ENCODE assay signal across 7 cellular contexts in the genomic region with DNA sequence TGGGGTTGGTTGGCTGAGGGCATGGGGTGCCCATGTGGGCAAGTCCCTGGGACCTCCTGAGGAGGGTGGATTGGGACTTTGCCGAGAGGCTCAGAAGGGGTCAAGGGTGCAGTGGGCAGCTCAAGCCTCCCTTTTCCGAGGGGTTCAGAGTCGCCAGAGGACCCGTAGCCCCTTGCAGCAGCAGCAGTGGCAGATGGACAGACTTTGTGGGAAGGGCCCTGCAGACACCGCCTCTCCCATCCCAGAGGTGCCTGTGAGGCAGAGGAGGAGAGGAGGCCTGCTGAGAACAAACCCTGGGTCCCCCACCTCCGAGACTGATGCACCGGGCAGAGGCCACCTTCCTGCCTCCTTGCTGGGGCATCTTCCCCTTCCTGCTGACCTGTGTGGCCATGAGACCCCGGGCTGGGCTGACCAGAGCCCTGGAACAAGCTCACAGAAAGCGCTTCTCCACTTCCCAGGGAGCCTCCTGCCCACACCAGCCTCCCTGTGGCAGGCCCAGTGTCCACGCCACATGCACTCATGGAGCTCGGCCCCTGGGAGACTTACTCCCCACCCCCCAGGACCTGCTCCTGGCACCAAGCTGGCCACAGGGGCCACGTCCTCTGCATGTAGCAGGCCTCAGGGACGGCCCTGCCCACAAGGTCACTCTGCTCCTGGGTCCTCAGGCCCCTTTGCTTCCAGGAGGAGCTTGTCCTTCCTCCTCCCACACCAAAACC.
A peak's percentile ranks its signal among the peaks of the same experiment; 100 is the strongest.
DNase-seq lines count a peak whose midpoint lies in the region; ATAC-seq, FAIRE-seq and TF ChIP-seq lines count a peak whose summit lies in the region.
"Not testable (repeated sequence)": the region's sequence is repeated elsewhere in the genome, so short reads cannot be mapped to it uniquely, and the experiment has no call there.

No MANE protein-coding gene starts in this region.

- H3K36me3 ChIP-seq in heart left ventricle; kidney (ENCODE audit: control insufficient read depth in 1 of 2, insufficient read depth in 2 of 2, low read length in 2 of 2); thyroid gland: not testable (repeated sequence)

- not testable (repeated sequence) for FAIRE-seq in kidney (lab: Jason Lieb, UNC)

- H3K9me3 ChIP-seq in heart left ventricle; kidney (ENCODE audit: control insufficient read depth in 1 of 2, low read length in 2 of 2); thyroid gland: not testable (repeated sequence)

- H3K4me1 Mint-ChIP-seq in nephron progenitor cell: peaks cover 74% of the 10 kb centered on the region

- H3K27ac ChIP-seq in coronary artery (peak overlapping the region; percentile 57 to 70), heart left ventricle (peak overlapping the region in 11 of 12 donors; percentile 39 to 93 (median 77)), kidney (ENCODE audit: low read depth in 2 of 2, low read length in 2 of 2) (peak overlapping the region in 1 of 2 donors; percentile 22), skin epidermis (peak overlapping the region in 13 of 21 experiments; percentile 14 to 85 (median 65)), thyroid gland (peak overlapping the region; percentile 64 to 93 (median 82))

- H3K9me3 Mint-ChIP-seq in nephron progenitor cell: not testable (repeated sequence)

- H3K4me1 ChIP-seq in heart left ventricle (peaks cover 0 to 71% (median 33%) of the 10 kb centered on the region in 12 donors), kidney (ENCODE audit: control insufficient read depth in 1 of 2, insufficient read depth in 1 of 2, low read depth in 1 of 2, low read length in 2 of 2) (peaks cover 4 to 19% of the 10 kb centered on the region in 2 donors), thyroid gland (peaks cover 41 to 60% of the 10 kb centered on the region in 2 donors)

- TF ChIP-seq CTCF in coronary artery (IDR thresholded peaks at IDR 0.05); heart left ventricle (IDR thresholded peaks at IDR 0.05); kidney (IDR thresholded peaks at IDR 0.05; ENCODE audit: borderline replicate concordance, extremely low read depth, insufficient read depth); nephron progenitor cell (IDR thresholded peaks at IDR 0.05); thyroid gland (IDR thresholded peaks at IDR 0.05): not testable (repeated sequence)

- H3K27me3 ChIP-seq in heart left ventricle, thyroid gland: not testable (repeated sequence)

- H3K4me3 ChIP-seq in coronary artery; kidney (ENCODE audit: low read length in 2 of 2); skin epidermis; thyroid gland (replicated peaks in 1 of 3): not testable (repeated sequence)
- peak overlapping the region in 7 of 12 donors; percentile 10 to 56 (median 41) for H3K4me3 ChIP-seq in heart left ventricle

- H3K27ac Mint-ChIP-seq in nephron progenitor cell: not testable (repeated sequence)

- TF ChIP-seq POLR2A in heart left ventricle (IDR thresholded peaks at IDR 0.05); thyroid gland (IDR thresholded peaks at IDR 0.05): not testable (repeated sequence)

- intact Hi-C loops in heart left ventricle (cut with DNase I); kidney (cut with DNase I); thyroid gland (cut with DNase I): not testable (repeated sequence)

- ATAC-seq in heart left ventricle: peak in 3 of 4 donors; percentile 4 to 14 (median 13)

- not testable (repeated sequence) for H3K36me3 Mint-ChIP-seq in nephron progenitor cell (ENCODE audit: low read depth)

- not testable (repeated sequence) for H3K9ac ChIP-seq in kidney (ENCODE audit: low read length in 2 of 2)

- peak; percentile 2 for DNase-seq in CMK (ENCODE audit: low read depth)
- not testable (repeated sequence) for DNase-seq in coronary artery (ENCODE audit: low spot score); nephron progenitor cell; thyroid gland
- DNase-seq in heart left ventricle: peak in 1 of 5 donors; percentile 43
- DNase-seq in kidney: peak; percentile 65

- peak overlapping the region; percentile 55 for H3K4me3 Mint-ChIP-seq in nephron progenitor cell

- H3K27me3 Mint-ChIP-seq in nephron progenitor cell (ENCODE audit: low read depth, poor library complexity): not testable (repeated sequence)

- 78 to 95% (median 82%) methylated on average over 4 to 13 of the region's 13 CpGs for WGBS in heart left ventricle, 4 donors
- WGBS in thyroid gland, 2 donors: 94 to 100% methylated on average over 6 to 8 of the region's 13 CpGs
